In genomic region chr9:86246752-86247161, GRCh38 we compare ENCODE assay signal across 10 cellular contexts. TPM values are rescaled to one million over a fixed set of nuclear protein-coding genes. Genes with fewer than 3 reads are reported as not detected.
A peak's percentile ranks its signal among the peaks of the same experiment; 100 is the strongest.
DNase-seq lines count a peak whose midpoint lies in the region; ATAC-seq and TF ChIP-seq lines count a peak whose summit lies in the region.
"Had no signal": no experiment of that assay in that cellular context is flagged by ENCODE, and none has a peak within 500 bp of the region (broad histone marks: within the 10 kb centered on the region; RNA-seq: fewer than 3 reads in every experiment).

No MANE protein-coding gene starts in this region.

- no peaks in the 10 kb centered on the region for H4K20me1 ChIP-seq in GM23248 (ENCODE audit: insufficient read depth)

- H3K9me2 ChIP-seq in GM23248 (ENCODE audit: insufficient read depth): no peaks in the 10 kb centered on the region

- H3K4me2 ChIP-seq in GM23248 (ENCODE audit: unreplicated experiment): no peak overlapping the region

- no peaks in the 10 kb centered on the region for H3K4me1 ChIP-seq in GM23248 (ENCODE audit: insufficient read depth)
- H3K4me1 ChIP-seq in aorta (ENCODE audit: control insufficient read depth in 1 of 2, insufficient read depth in 2 of 2, low read length in 2 of 2): no peaks in the 10 kb centered on the region

- H3K4me1 Mint-ChIP-seq in brain: peaks cover 26% of the 10 kb centered on the region
- H3K4me1 Mint-ChIP-seq in type B pancreatic cell (ENCODE audit: unreplicated experiment): peaks cover 4% of the 10 kb centered on the region

- H3K4me3 Mint-ChIP-seq in brain (peak overlapping the region in 2 of 5 experiments; percentile 33 to 77), type B pancreatic cell (no peak overlapping the region)
- H3K4me3 Mint-ChIP-seq: CD4-positive, CD25-positive, alpha-beta regulatory T cell had no signal

- no peaks in the 10 kb centered on the region for H3K79me2 ChIP-seq in GM23248 (ENCODE audit: insufficient read depth)

- intact Hi-C loops in aorta (cut with DNase I): no loop called here

- H3K9me3 Mint-ChIP-seq in brain (peaks cover 2 to 20% (median 6%) of the 10 kb centered on the region in 5 experiments), type B pancreatic cell (no peaks in the 10 kb centered on the region)

- H3K27me3 ChIP-seq in GM23248 (replicated peaks; ENCODE audit: insufficient read depth) (no peaks in the 10 kb centered on the region), aorta (ENCODE audit: control insufficient read depth in 1 of 2, insufficient read depth in 2 of 2, low read length in 1 of 2) (no peaks in the 10 kb centered on the region)

- in situ Hi-C loops in GM23248 (cut with MboI): no loop called here

- H3K4me3 ChIP-seq in GM23248 (no peak overlapping the region), aorta (ENCODE audit: low read length in 2 of 2) (no peak overlapping the region)

- H2AFZ ChIP-seq in GM23248: no peak overlapping the region

- H3K36me3 Mint-ChIP-seq in brain: peaks cover 3% of the 10 kb centered on the region
- H3K36me3 Mint-ChIP-seq in type B pancreatic cell: no peaks in the 10 kb centered on the region
- H3K36me3 Mint-ChIP-seq: CD4-positive, CD25-positive, alpha-beta regulatory T cell had no signal

- peak; percentile 35 to 40 for DNase-seq in SHP77 (lab: John Stamatoyannopoulos, UW)
- DNase-seq in SHP77 treated with DMSO at 0.1 percent for 48 hours (lab: John Stamatoyannopoulos, UW): no peak
- no peak for DNase-seq in type B pancreatic cell (ENCODE audit: extremely low spot score, unreplicated experiment)
- DNase-seq in GM23248: no peak
- DNase-seq in aorta: no peak
- DNase-seq in NCI-H82 treated with DMSO at 0.1 percent for 48 hours (lab: John Stamatoyannopoulos, UW; ENCODE audit: unreplicated experiment): no peak
- DNase-seq: CD4-positive, CD25-positive, alpha-beta regulatory T cell had no signal

- TF ChIP-seq CTCF in brain (conservative IDR thresholded peaks at IDR 0.05): no peak
- TF ChIP-seq CTCF in type B pancreatic cell (conservative IDR thresholded peaks at IDR 0.05): peak; percentile 50

- H3K9ac ChIP-seq in GM23248: no peak overlapping the region

- no peaks in the 10 kb centered on the region for H3F3A ChIP-seq in GM23248 (ENCODE audit: insufficient read depth)

- 62 to 71% methylated on average over 6 of the region's 6 CpGs for WGBS in GM23248 (ENCODE audit: low coverage in 1 of 2, low lambda C conversion rate in 2 of 2, missing lambda C conversion rate in 2 of 2), 2 experiments
- WGBS in aorta, 2 donors: 32 to 35% methylated on average over 6 of the region's 6 CpGs

- H3K36me3 ChIP-seq in GM23248 (ENCODE audit: low read depth) (no peaks in the 10 kb centered on the region), aorta (ENCODE audit: control insufficient read depth in 1 of 2, insufficient read depth in 2 of 2, low read length in 1 of 2) (no peaks in the 10 kb centered on the region)

- peaks cover 2% of the 10 kb centered on the region for H3K27me3 Mint-ChIP-seq in brain
- H3K27me3 Mint-ChIP-seq in type B pancreatic cell: no peaks in the 10 kb centered on the region

- ATAC-seq in HG03064 (IDR thresholded peaks at IDR 0.05; ENCODE audit: low read depth, unreplicated experiment): peak; percentile 93
- ATAC-seq in aorta (ENCODE audit: low FRiP score): no peak

- H3K27ac Mint-ChIP-seq in brain (peak overlapping the region in 3 of 5 experiments; percentile 11 to 79 (median 52)), type B pancreatic cell (no peak overlapping the region)
- H3K27ac Mint-ChIP-seq: CD4-positive, CD25-positive, alpha-beta regulatory T cell had no signal

- no peak overlapping the region for H3K27ac ChIP-seq in GM23248
- H3K27ac ChIP-seq in aorta (ENCODE audit: low read depth in 1 of 2, low read length in 2 of 2): no peak overlapping the region
- H3K27ac ChIP-seq: VCaP had no signal

- H3K9me3 ChIP-seq in GM23248 (ENCODE audit: low read depth) (no peaks in the 10 kb centered on the region), aorta (ENCODE audit: control insufficient read depth, low read length) (no peaks in the 10 kb centered on the region)

RNA-seq across cellular contexts. Expression of gene C9orf153, which starts 12.7 kb away (rescaled TPM):
- polyA plus RNA-seq in brain (ENCODE audit: insufficient read depth, low read depth, low replicate concordance) (not detected), GM23248 (2016; fragmentation: Nextera tagmentation; extraction: Ambion mirVana) (0.21 TPM in 1 of 2 replicates, not detected in the other), aorta (not detected)
- total RNA-seq in type B pancreatic cell (ENCODE audit: low replicate concordance) (1.1 TPM in 1 of 2 replicates, not detected in the other), aorta (1 to 10 TPM; 1.3 to 1.4 TPM)
- total RNA-seq in GM23248 (2014; rRNA removed; shearing (Covaris generic)): not detected in 2 replicates
- polyA plus RNA-seq: CD4-positive, CD25-positive, alpha-beta regulatory T cell had no signal

RNA-seq across cellular contexts. Expression of gene ISCA1, which starts 35.6 kb away (rescaled TPM):
- polyA plus RNA-seq in brain (ENCODE audit: insufficient read depth, low read depth, low replicate concordance) (47.9 TPM), GM23248 (2016; fragmentation: Nextera tagmentation; extraction: Ambion mirVana) (45.4 and 52.6 TPM in 2 replicates), aorta (10 to 100 TPM; 45.4 to 53.6 TPM)
- total RNA-seq in type B pancreatic cell (ENCODE audit: low replicate concordance) (33.2 and 36.8 TPM in 2 replicates), aorta (10 to 100 TPM; 24.1 to 25.1 TPM)
- total RNA-seq in GM23248 (2014; rRNA removed; shearing (Covaris generic)): 46.7 and 55.9 TPM in 2 replicates

Comparison
In these comparisons a context has a peak if more than half of its experiments do, and no peak if none do; other contexts are left out.
1. DNase-seq: peak in SHP77 (2 of 2); none in SHP77 treated with DMSO at 0.1 percent for 48 hours (single experiment), type B pancreatic cell (single experiment), GM23248 (single experiment), aorta (0 of 2) and NCI-H82 treated with DMSO at 0.1 percent for 48 hours (single experiment).